8 cellular contexts compared by ENCODE assay signal in the genomic region with DNA sequence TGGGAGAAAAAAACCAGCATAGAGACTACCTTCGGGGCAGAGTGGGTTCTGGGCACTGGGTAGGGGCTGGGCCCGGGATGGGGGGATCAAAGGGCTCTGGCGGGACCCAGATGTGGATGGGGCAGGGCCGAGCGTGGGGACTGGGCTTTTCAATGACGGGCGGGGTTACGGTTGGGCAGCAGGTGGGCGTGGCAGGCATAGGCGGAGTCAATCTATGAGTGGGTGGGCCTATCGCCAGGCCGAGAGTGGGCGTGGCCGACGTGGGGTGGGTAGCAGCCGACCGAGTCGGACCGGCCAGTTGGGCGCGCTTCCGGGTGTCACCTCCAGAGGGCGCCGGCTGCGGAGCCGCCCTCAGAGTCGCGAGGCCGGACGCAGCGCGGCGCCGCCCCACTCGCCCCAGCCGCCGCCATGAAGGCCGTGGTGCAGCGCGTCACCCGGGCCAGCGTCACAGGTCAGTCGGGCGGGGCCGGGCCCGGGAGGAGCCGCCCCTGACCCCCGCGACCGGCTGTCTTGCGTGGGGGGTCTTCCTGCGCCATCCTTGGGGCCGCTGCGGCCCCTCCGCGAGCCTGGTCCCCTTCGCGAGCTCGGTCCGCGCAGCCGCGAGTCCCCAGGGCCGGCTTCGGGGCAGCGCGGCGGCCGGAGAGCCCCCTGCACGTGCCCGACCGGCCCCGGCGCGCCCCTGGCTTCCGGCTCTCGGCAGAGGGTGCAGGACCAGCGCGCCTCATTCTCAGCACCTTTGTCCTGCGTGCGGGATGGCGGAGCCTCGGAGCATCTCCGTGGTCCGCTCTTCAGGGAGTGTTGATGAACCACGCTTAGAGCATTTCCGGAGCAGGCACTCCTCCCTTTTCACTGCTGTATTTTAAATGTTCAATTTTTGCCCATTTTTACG. TPM values are rescaled to one million over a fixed set of nuclear protein-coding genes. Genes with fewer than 3 reads are reported as not detected.
DNase-seq lines count a peak whose midpoint lies in the region; ATAC-seq and TF ChIP-seq lines count a peak whose summit lies in the region.

A gene with protein sequence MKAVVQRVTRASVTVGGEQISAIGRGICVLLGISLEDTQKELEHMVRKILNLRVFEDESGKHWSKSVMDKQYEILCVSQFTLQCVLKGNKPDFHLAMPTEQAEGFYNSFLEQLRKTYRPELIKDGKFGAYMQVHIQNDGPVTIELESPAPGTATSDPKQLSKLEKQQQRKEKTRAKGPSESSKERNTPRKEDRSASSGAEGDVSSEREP (plus strand): TSS at position 390 of the 889 bp plus-strand sequence. CDS start 19 bp downstream, at position 409.

- TF ChIP-seq CTCF in PC-9 (conservative IDR thresholded peaks at IDR 0.05) = peak; percentile 75

- H3K36me3 Mint-ChIP-seq in activated T-cell treated with anti-CD3 and anti-CD28 coated beads, Interleukin-2, amount 50 U/mL, for 4 hours (ENCODE audit: insufficient read depth) = no peaks in the 10 kb centered on the region

- intact Hi-C loops in PC-9 (cut with micrococcal nuclease; ENCODE audit: unreplicated experiment) = loop anchor here (1.0 kb wide), 1 partner anchor 21 kb away; the partner anchor contains the start of gene SMIM26

- peak within 1 kb of the TSS; percentile 94 for H3K4me3 Mint-ChIP-seq in activated T-cell treated with anti-CD3 and anti-CD28 coated beads, Interleukin-2, amount 50 U/mL, for 4 hours

- peaks cover 12% of the 10 kb centered on the region; the same call in 1 of the 2 replicates for H3K4me1 ChIP-seq in PC-9 (replicated peaks; ENCODE audit: insufficient read depth)

- TF ChIP-seq RAD21 in Ishikawa (IDR thresholded peaks at IDR 0.05; ENCODE audit: low read depth) = no peak

- POLR2A ChIA-PET in PC-9 (lab: Charles Lee; ENCODE audit: unreplicated experiment) = no interaction called here

- peaks cover 30% of the 10 kb centered on the region for H3K79me2 ChIP-seq in PC-9 (ENCODE audit: low read depth)

- H3K9me3 ChIP-seq in PC-9 (ENCODE audit: insufficient read depth, low read depth) = no peaks in the 10 kb centered on the region

- ATAC-seq in GM21619 (IDR thresholded peaks at IDR 0.05; ENCODE audit: unreplicated experiment) = peak; percentile 92
- ATAC-seq in activated T-cell treated with anti-CD3 and anti-CD28 coated beads, Interleukin-2, amount 50 U/mL, for 4 hours = peak; percentile 84 to 89
- ATAC-seq in esophagus mucosa = peak; percentile 98

- no peaks in the 10 kb centered on the region for H3K9me2 ChIP-seq in PC-9 (ENCODE audit: insufficient read depth)

- CTCF ChIA-PET in PC-9 (lab: Charles Lee) = no interaction called here

- peak within 1 kb of the TSS; percentile 77 for H3K4me2 ChIP-seq in PC-9

- H3K27ac ChIP-seq in PC-9 = peak within 1 kb of the TSS; percentile 25

- no peaks in the 10 kb centered on the region for H3K27me3 ChIP-seq in PC-9 (ENCODE audit: insufficient read depth, low read depth)

- H3K36me3 ChIP-seq in PC-9 (ENCODE audit: low read depth) = no peaks in the 10 kb centered on the region

- peak within 1 kb of the TSS; percentile 76 for H2AFZ ChIP-seq in PC-9

- H3K27me3 Mint-ChIP-seq in activated T-cell treated with anti-CD3 and anti-CD28 coated beads, Interleukin-2, amount 50 U/mL, for 4 hours (ENCODE audit: low read depth) = peaks cover 6% of the 10 kb centered on the region

- H3K4me3 ChIP-seq in PC-9 = peak within 1 kb of the TSS; percentile 50

- peak; percentile 55 for DNase-seq in DMS79 treated with DMSO at 0.1 percent for 48 hours (lab: John Stamatoyannopoulos, UW)
- DNase-seq in PC-9 = peak; percentile 66 to 95
- peak; percentile 73 for DNase-seq in activated T-cell treated with anti-CD3 and anti-CD28 coated beads, Interleukin-2, amount 50 U/mL, for 4 hours
- DNase-seq in myocyte (ENCODE audit: low read depth) = peak; percentile 89
- DNase-seq in stimulated activated CD8-positive, alpha-beta memory T cell treated with anti-CD3 and anti-CD28 coated beads, Interleukin-7, amount 100 ng/mL, for 4 hours (ENCODE audit: low read depth in 2 of 2) = peak; percentile 66 to 77

- no peaks in the 10 kb centered on the region; the same call in 1 of the 2 replicates for H4K20me1 ChIP-seq in PC-9 (ENCODE audit: insufficient read depth)

- no peak for TF ChIP-seq EP300 in Ishikawa (IDR thresholded peaks at IDR 0.05; ENCODE audit: borderline replicate concordance)

- 0 out of 2 replicates have a peak, but pooled peaks cover 3% of the 10 kb centered on the region for H3F3A ChIP-seq in PC-9 (ENCODE audit: insufficient read depth, low read depth)

- BruUV-seq in PC-9 (replicated peaks; lab: Mats Ljungman, UMichigan) = no TSS peak

- H3K4me1 Mint-ChIP-seq in activated T-cell treated with anti-CD3 and anti-CD28 coated beads, Interleukin-2, amount 50 U/mL, for 4 hours (ENCODE audit: low read depth) = peaks cover 24% of the 10 kb centered on the region

- no peaks in the 10 kb centered on the region for H3K9me3 Mint-ChIP-seq in activated T-cell treated with anti-CD3 and anti-CD28 coated beads, Interleukin-2, amount 50 U/mL, for 4 hours

TF ChIP-seq in Ishikawa, 13 proteins besides CTCF, POLR2A, EP300 and RAD21:
- TF ChIP-seq, protein P1, sequence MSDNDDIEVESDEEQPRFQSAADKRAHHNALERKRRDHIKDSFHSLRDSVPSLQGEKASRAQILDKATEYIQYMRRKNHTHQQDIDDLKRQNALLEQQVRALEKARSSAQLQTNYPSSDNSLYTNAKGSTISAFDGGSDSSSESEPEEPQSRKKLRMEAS (IDR thresholded peaks at IDR 0.05) = peak; percentile 73; the same call in 1 of the 2 replicates
- TF ChIP-seq EGR1 (IDR thresholded peaks at IDR 0.05) = 0 out of 2 replicates have a peak, but pooled peaks have one; percentile 42
- peak; percentile 74 for TF ChIP-seq YY1 (IDR thresholded peaks at IDR 0.05; ENCODE audit: low read depth)
- TF ChIP-seq TCF12 (IDR thresholded peaks at IDR 0.05; ENCODE audit: low read depth) = no peak
- TF ChIP-seq TAF1 (IDR thresholded peaks at IDR 0.05; ENCODE audit: low read depth) = peak; percentile 33; the same call in 1 of the 2 replicates
- no peak for TF ChIP-seq FOXM1 (IDR thresholded peaks at IDR 0.05; ENCODE audit: borderline replicate concordance, low read depth)
- no peak for TF ChIP-seq CEBPB (IDR thresholded peaks at IDR 0.05)

RNA-seq across cellular contexts. Expression of the gene that starts here (rescaled TPM):
- total RNA-seq in PC-9 (2021) (62.8 and 80.9 TPM in 2 replicates), esophagus mucosa (36.1 TPM), myocyte (25.1 and 25.6 TPM in 2 replicates)
- total RNA-seq in activated T-cell treated with anti-CD3 and anti-CD28 coated beads, Interleukin-2, amount 50 U/mL, for 4 hours = 10 to 100 TPM; 42.9 to 50.7 (median 47.4) TPM
- 45.3 TPM for polyA plus RNA-seq in myocyte (2012)

Comparison
In these comparisons a context has a peak if more than half of its experiments do, and no peak if none do; other contexts are left out.
1. Peak in every context shown above with its lines: DNase-seq, ATAC-seq, H3K4me3 ChIP-seq and H3K27ac ChIP-seq.